23 cellular contexts compared by ENCODE assay signal in genomic region chr14:70624972-70625371, GRCh38.
"Had no signal": no experiment of that assay in that cellular context is flagged by ENCODE, and none has a peak within 500 bp of the region (broad histone marks: within the 10 kb centered on the region; RNA-seq: fewer than 3 reads in every experiment).

No MANE protein-coding gene starts in this region.

- H3K4me1 Mint-ChIP-seq: activated CD4-positive, alpha-beta memory T cell treated with anti-CD3 and anti-CD28 coated beads, Interleukin-2, amount 10 ng/mL, durations not matched to agents 7 days and 5 days; activated CD4-positive, alpha-beta T cell treated with anti-CD3 and anti-CD28 coated beads for 36 hours; activated CD8-positive, alpha-beta memory T cell treated with anti-CD3 and anti-CD28 coated beads, Interleukin-2, amount 10 ng/mL, durations not matched to agents 7 days and 5 days had no signal

- H3K27me3 Mint-ChIP-seq: activated CD4-positive, alpha-beta T cell treated with anti-CD3 and anti-CD28 coated beads for 36 hours; activated naive CD8-positive, alpha-beta T cell; stimulated activated memory B cell treated with anti-CD40 and anti-IgM and Interleukin-4, amounts not matched to agents 10 μg/mL and 1 μg/mL and 100 μg/mL, for 72 hours had no signal

- DNase-seq: activated CD4-positive, alpha-beta memory T cell treated with anti-CD3 and anti-CD28 coated beads, Interleukin-2, amount 10 ng/mL, durations not matched to agents 7 days and 5 days; activated CD4-positive, alpha-beta T cell treated with anti-CD3 and anti-CD28 coated beads for 36 hours; activated CD8-positive, alpha-beta memory T cell treated with anti-CD3 and anti-CD28 coated beads, Interleukin-2, amount 10 ng/mL, durations not matched to agents 7 days and 5 days; amniotic stem cell; body of pancreas; caudate nucleus; dorsolateral prefrontal cortex; endodermal cell; heart left ventricle; kidney glomerular epithelial cell; pancreas; sigmoid colon; spleen; stimulated activated CD4-positive, alpha-beta T cell treated with anti-CD3 and anti-CD28 coated beads, Interleukin-4, amount 100 ng/mL, for 4 hours; SW 1271; T-helper 2 cell; testis; upper lobe of right lung; WERI-Rb-1 had no signal

- ATAC-seq: activated CD4-positive, alpha-beta T cell treated with anti-CD3 and anti-CD28 coated beads for 36 hours; activated CD8-positive, alpha-beta memory T cell treated with anti-CD3 and anti-CD28 coated beads, Interleukin-2, amount 10 ng/mL, durations not matched to agents 7 days and 5 days; body of pancreas; gastroesophageal sphincter; heart left ventricle; natural killer cell treated with Interleukin-12 subunit alpha and Interleukin-12 subunit beta and Interleukin-15 and Interleukin-18, amount 100 ng/mL, for 72 hours; pancreas; stimulated activated memory B cell treated with anti-CD40 and anti-IgM and Interleukin-4, amounts not matched to agents 10 μg/mL and 1 μg/mL and 100 μg/mL, for 72 hours; upper lobe of right lung had no signal

- H3K27ac Mint-ChIP-seq: activated CD4-positive, alpha-beta memory T cell treated with anti-CD3 and anti-CD28 coated beads, Interleukin-2, amount 10 ng/mL, durations not matched to agents 7 days and 5 days; activated CD4-positive, alpha-beta T cell treated with anti-CD3 and anti-CD28 coated beads for 36 hours; activated CD8-positive, alpha-beta memory T cell treated with anti-CD3 and anti-CD28 coated beads, Interleukin-2, amount 10 ng/mL, durations not matched to agents 7 days and 5 days; activated naive CD8-positive, alpha-beta T cell; endodermal cell; natural killer cell treated with Interleukin-12 subunit alpha and Interleukin-12 subunit beta and Interleukin-15 and Interleukin-18, amount 100 ng/mL, for 72 hours; stimulated activated memory B cell treated with anti-CD40 and anti-IgM and Interleukin-4, amounts not matched to agents 10 μg/mL and 1 μg/mL and 100 μg/mL, for 72 hours had no signal

- FAIRE-seq: pancreas had no signal

- H3K4me3 Mint-ChIP-seq: activated CD4-positive, alpha-beta memory T cell treated with anti-CD3 and anti-CD28 coated beads, Interleukin-2, amount 10 ng/mL, durations not matched to agents 7 days and 5 days; activated CD4-positive, alpha-beta T cell treated with anti-CD3 and anti-CD28 coated beads for 36 hours; activated CD8-positive, alpha-beta memory T cell treated with anti-CD3 and anti-CD28 coated beads, Interleukin-2, amount 10 ng/mL, durations not matched to agents 7 days and 5 days; activated naive CD8-positive, alpha-beta T cell; endodermal cell; natural killer cell treated with Interleukin-12 subunit alpha and Interleukin-12 subunit beta and Interleukin-15 and Interleukin-18, amount 100 ng/mL, for 72 hours; stimulated activated memory B cell treated with anti-CD40 and anti-IgM and Interleukin-4, amounts not matched to agents 10 μg/mL and 1 μg/mL and 100 μg/mL, for 72 hours had no signal
